9 cellular contexts compared by ENCODE assay signal in genomic region chr4:55545681-55546632, GRCh38. TPM values are rescaled to one million over a fixed set of nuclear protein-coding genes. Genes with fewer than 3 reads are reported as not detected.
DNase-seq lines count a peak whose midpoint lies in the region; ATAC-seq and TF ChIP-seq lines count a peak whose summit lies in the region.
"Had no signal": no experiment of that assay in that cellular context is flagged by ENCODE, and none has a peak within 500 bp of the region (broad histone marks: within the 10 kb centered on the region; RNA-seq: fewer than 3 reads in every experiment).

No MANE protein-coding gene starts in this region.

- peaks cover 3% of the 10 kb centered on the region for H3K27me3 Mint-ChIP-seq in activated CD4-positive, alpha-beta memory T cell treated with anti-CD3 and anti-CD28 coated beads for 36 hours

- peaks cover 59% of the 10 kb centered on the region for H3K4me1 Mint-ChIP-seq in activated CD4-positive, alpha-beta memory T cell treated with anti-CD3 and anti-CD28 coated beads for 36 hours (ENCODE audit: low read depth)

- H3K4me1 ChIP-seq in BLaER1, result peaks cover 30% of the 10 kb centered on the region
- peaks cover 7 to 29% of the 10 kb centered on the region in 2 donors for H3K4me1 ChIP-seq in duodenal mucosa (ENCODE audit: control insufficient read depth in 1 of 2, insufficient read depth in 2 of 2, low read length in 2 of 2)
- H3K4me1 ChIP-seq in lower lobe of right lung, result peaks cover 20% of the 10 kb centered on the region

- H3K27ac Mint-ChIP-seq in activated CD4-positive, alpha-beta memory T cell treated with anti-CD3 and anti-CD28 coated beads for 36 hours, result peak overlapping the region; percentile 84

- peak overlapping the region; percentile 87 for H3K9ac ChIP-seq in BLaER1
- H3K9ac ChIP-seq in duodenal mucosa (ENCODE audit: low read depth in 1 of 2, low read length in 2 of 2), result peak overlapping the region; percentile 64 to 74

- peak overlapping the region; percentile 92 for H3K4me3 ChIP-seq in BLaER1
- peak overlapping the region; percentile 88 to 94 for H3K4me3 ChIP-seq in duodenal mucosa (ENCODE audit: low read depth in 1 of 2, low read length in 2 of 2)
- peak overlapping the region; percentile 86 for H3K4me3 ChIP-seq in lower lobe of right lung

- intact Hi-C loops in activated CD4-positive, alpha-beta memory T cell treated with anti-CD3 and anti-CD28 coated beads for 36 hours (cut with micrococcal nuclease), result loop anchor here (1.0 to 5.0 kb wide), 5 partner anchors 111 to 889 kb away; partner anchors contain the start of genes EXOC1, PPAT and SRD5A3
- intact Hi-C loops in lower lobe of right lung (cut with DNase I), result no loop called here

- no peak for TF ChIP-seq CTCF in lower lobe of right lung (IDR thresholded peaks at IDR 0.05)

- H3K9me3 ChIP-seq in BLaER1 (no peaks in the 10 kb centered on the region), duodenal mucosa (ENCODE audit: control insufficient read depth in 1 of 2, low read length in 2 of 2) (no peaks in the 10 kb centered on the region), lower lobe of right lung (no peaks in the 10 kb centered on the region)

- H3K27ac ChIP-seq in BLaER1, result peak overlapping the region; percentile 93
- H3K27ac ChIP-seq in duodenal mucosa (ENCODE audit: low read depth, low read length), result peak overlapping the region; percentile 90
- peak overlapping the region; percentile 96 for H3K27ac ChIP-seq in lower lobe of right lung

- H4K20me1 ChIP-seq in BLaER1, result peaks cover 41% of the 10 kb centered on the region

- no peaks in the 10 kb centered on the region for H3K9me3 Mint-ChIP-seq in activated CD4-positive, alpha-beta memory T cell treated with anti-CD3 and anti-CD28 coated beads for 36 hours

- peak overlapping the region; percentile 84 for H3K4me2 ChIP-seq in BLaER1

- POLR2A ChIA-PET in activated CD4-positive, alpha-beta memory T cell treated with anti-CD3 and anti-CD28 coated beads for 36 hours (lab: Charles Lee), result interaction anchor here (1.3 to 1.6 kb wide), 3 partner anchors 151 to 1432 kb away, joined by 3 to 7 read pairs (median 4); partner anchors contain the start of genes POLR2B, SRD5A3 and TMEM165

- DNase-seq in NCI-H748 treated with DMSO at 0.1 percent for 48 hours (lab: John Stamatoyannopoulos, UW), result peak; percentile 43
- DNase-seq in activated CD4-positive, alpha-beta memory T cell treated with anti-CD3 and anti-CD28 coated beads for 36 hours, result peak; percentile 73
- DNase-seq in lower lobe of right lung, result peak; percentile 88
- DNase-seq in stimulated activated CD4-positive, alpha-beta T cell treated with anti-CD3 and anti-CD28 coated beads, TNF-alpha, amount 100 ng/mL, for 24 hours (ENCODE audit: low read depth in 3 of 3), result peak; percentile 29 to 59 (median 33)

- peak; percentile 54 for ATAC-seq in GM19324 (IDR thresholded peaks at IDR 0.05; ENCODE audit: low FRiP score, unreplicated experiment)
- peak; percentile 39 for ATAC-seq in HG03460 (IDR thresholded peaks at IDR 0.05; ENCODE audit: unreplicated experiment)
- ATAC-seq in lower lobe of right lung, result peak; percentile 85 to 87

- H3K4me3 Mint-ChIP-seq in activated CD4-positive, alpha-beta memory T cell treated with anti-CD3 and anti-CD28 coated beads for 36 hours, result peak overlapping the region; percentile 88

- CTCF ChIA-PET in activated CD4-positive, alpha-beta memory T cell treated with anti-CD3 and anti-CD28 coated beads for 36 hours (lab: Charles Lee), result interaction anchor here (0.6 to 1.3 kb wide), 9 partner anchors 9 to 307 kb away, joined by 3 to 5 read pairs (median 4); partner anchors contain the start of genes EXOC1, SRD5A3 and TMEM165

- H3K27me3 ChIP-seq in BLaER1 (no peaks in the 10 kb centered on the region), duodenal mucosa (ENCODE audit: control insufficient read depth in 1 of 2, insufficient read depth in 2 of 2, low read length in 2 of 2) (no peaks in the 10 kb centered on the region), lower lobe of right lung (ENCODE audit: low read depth) (no peaks in the 10 kb centered on the region)

- H3K36me3 Mint-ChIP-seq in activated CD4-positive, alpha-beta memory T cell treated with anti-CD3 and anti-CD28 coated beads for 36 hours, result no peaks in the 10 kb centered on the region

- H3K36me3 ChIP-seq in BLaER1 (no peaks in the 10 kb centered on the region), duodenal mucosa (ENCODE audit: control insufficient read depth in 1 of 2, insufficient read depth in 2 of 2, low read length in 2 of 2) (no peaks in the 10 kb centered on the region), lower lobe of right lung (no peaks in the 10 kb centered on the region)

RNA-seq across cellular contexts. Expression of gene CLOCK, which starts 0.8 kb away (rescaled TPM):
- total RNA-seq in activated CD4-positive, alpha-beta memory T cell treated with anti-CD3 and anti-CD28 coated beads for 36 hours, result 10 to 100 TPM; 10.9 to 12.0 TPM
- total RNA-seq in lower lobe of right lung, result 26.6 TPM

RNA-seq across cellular contexts. Expression of gene PDCL2, which starts 46.1 kb away (rescaled TPM):
- not detected for total RNA-seq in activated CD4-positive, alpha-beta memory T cell treated with anti-CD3 and anti-CD28 coated beads for 36 hours
- not detected for total RNA-seq in lower lobe of right lung
- total RNA-seq: T-helper 1 cell treated with Interleukin-12 subunit alpha and Interleukin-12 subunit beta and Interleukin-4 antibody, amounts not matched to agents 30 ng/mL and 1 ng/mL, for 36 hours had no signal

Comparison
In these comparisons a context has a peak if more than half of its experiments do, and no peak if none do; other contexts are left out.
1. Peak in every context shown above with its lines: DNase-seq, ATAC-seq, H3K4me3 ChIP-seq and H3K27ac ChIP-seq.
2. DNase-seq: peak in every context shown above with its lines; median percentile 88 in lower lobe of right lung; 73 in activated CD4-positive, alpha-beta memory T cell treated with anti-CD3 and anti-CD28 coated beads for 36 hours; 43 in NCI-H748 treated with DMSO at 0.1 percent for 48 hours; 33 in stimulated activated CD4-positive, alpha-beta T cell treated with anti-CD3 and anti-CD28 coated beads, TNF-alpha, amount 100 ng/mL, for 24 hours.